In the genomic region with DNA sequence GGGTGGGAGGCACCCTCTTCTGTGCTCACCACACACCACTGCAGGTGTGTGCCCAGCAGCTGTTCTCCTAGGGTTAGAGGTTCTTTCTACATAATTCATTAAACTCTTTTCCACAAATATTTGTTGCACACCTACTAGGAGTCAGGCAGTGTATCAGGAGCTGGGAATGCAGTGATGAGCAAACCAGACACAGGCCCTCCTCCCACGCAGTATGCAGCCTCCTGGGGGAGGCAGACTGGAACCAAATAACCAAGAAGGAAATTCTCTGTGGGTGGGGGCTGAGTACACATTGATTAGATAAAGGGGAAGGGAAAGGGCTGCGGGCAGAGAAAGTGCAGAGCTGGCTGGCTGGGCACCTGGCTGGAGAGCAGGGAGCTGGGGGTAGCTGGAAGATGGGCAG, we compare ENCODE assay signal across 2 cellular contexts.
TF ChIP-seq lines count a peak whose summit lies in the region.

No MANE protein-coding gene starts in this region.

TF ChIP-seq in HEK293, 187 proteins besides CTCF, POLR2A, EP300 and RAD21:
- TF ChIP-seq HOXC10 (CRISPR knock-in tag; IDR thresholded peaks at IDR 0.05), result no peak
- TF ChIP-seq, protein P1, sequence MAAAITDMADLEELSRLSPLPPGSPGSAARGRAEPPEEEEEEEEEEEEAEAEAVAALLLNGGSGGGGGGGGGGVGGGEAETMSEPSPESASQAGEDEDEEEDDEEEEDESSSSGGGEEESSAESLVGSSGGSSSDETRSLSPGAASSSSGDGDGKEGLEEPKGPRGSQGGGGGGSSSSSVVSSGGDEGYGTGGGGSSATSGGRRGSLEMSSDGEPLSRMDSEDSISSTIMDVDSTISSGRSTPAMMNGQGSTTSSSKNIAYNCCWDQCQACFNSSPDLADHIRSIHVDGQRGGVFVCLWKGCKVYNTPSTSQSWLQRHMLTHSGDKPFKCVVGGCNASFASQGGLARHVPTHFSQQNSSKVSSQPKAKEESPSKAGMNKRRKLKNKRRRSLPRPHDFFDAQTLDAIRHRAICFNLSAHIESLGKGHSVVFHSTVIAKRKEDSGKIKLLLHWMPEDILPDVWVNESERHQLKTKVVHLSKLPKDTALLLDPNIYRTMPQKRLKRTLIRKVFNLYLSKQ (tag by site-specific recombination; IDR thresholded peaks at IDR 0.05; ENCODE audit: borderline replicate concordance), result no peak
- no peak for TF ChIP-seq PRDM2 (tag by site-specific recombination; IDR thresholded peaks at IDR 0.05; ENCODE audit: borderline replicate concordance)
- peak; percentile 72 for TF ChIP-seq EGR2 (tag by site-specific recombination; IDR thresholded peaks at IDR 0.05; ENCODE audit: low read depth)
- peak; percentile 40; the same call in 1 of the 2 replicates for TF ChIP-seq ZFHX2 (tag by site-specific recombination; conservative IDR thresholded peaks at IDR 0.05)
- no peak for TF ChIP-seq ZNF626 (tag by site-specific recombination; IDR thresholded peaks at IDR 0.05)
- TF ChIP-seq PBX3 (CRISPR knock-in tag; IDR thresholded peaks at IDR 0.05), result no peak
- TF ChIP-seq ZNF362 (tag by site-specific recombination; IDR thresholded peaks at IDR 0.05), result no peak
- no peak for TF ChIP-seq ZNF266 (tag by site-specific recombination; IDR thresholded peaks at IDR 0.05; ENCODE audit: low read depth)

TF ChIP-seq in K562, 482 proteins besides CTCF, POLR2A, EP300 and RAD21:
- TF ChIP-seq EGR1 (conservative IDR thresholded peaks at IDR 0.05) (peak; percentile 74), CBFA2T3 (IDR thresholded peaks at IDR 0.05) (0 out of 2 replicates have a peak, but pooled peaks have one; percentile 13), ZKSCAN1 (IDR thresholded peaks at IDR 0.05; ENCODE audit: low read depth, low read length) (peak; percentile 65; the same call in 1 of the 2 replicates), HDAC8 (tag; IDR thresholded peaks at IDR 0.05) (no peak), PHF20 (IDR thresholded peaks at IDR 0.05; ENCODE audit: partially characterized antibody) (no peak)
- TF ChIP-seq, protein P2, sequence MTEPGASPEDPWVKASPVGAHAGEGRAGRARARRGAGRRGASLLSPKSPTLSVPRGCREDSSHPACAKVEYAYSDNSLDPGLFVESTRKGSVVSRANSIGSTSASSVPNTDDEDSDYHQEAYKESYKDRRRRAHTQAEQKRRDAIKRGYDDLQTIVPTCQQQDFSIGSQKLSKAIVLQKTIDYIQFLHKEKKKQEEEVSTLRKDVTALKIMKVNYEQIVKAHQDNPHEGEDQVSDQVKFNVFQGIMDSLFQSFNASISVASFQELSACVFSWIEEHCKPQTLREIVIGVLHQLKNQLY (CRISPR knock-in tag; conservative IDR thresholded peaks at IDR 0.05), result no peak
